Comparison of ENCODE assay signal across 8 cellular contexts in genomic region chr20:3890999-3891929, GRCh38. TPM values are rescaled to one million over a fixed set of nuclear protein-coding genes. Genes with fewer than 3 reads are reported as not detected.
DNase-seq lines count a peak whose midpoint lies in the region; ATAC-seq lines count a peak whose summit lies in the region.

No MANE protein-coding gene starts in this region.

- in situ Hi-C loops in G401 (cut with HindIII; ENCODE audit: low sequenced_read_pairs): no loop called here

- CTCF ChIA-PET in activated CD8-positive, alpha-beta memory T cell treated with anti-CD3 and anti-CD28 coated beads, Interleukin-2, amount 10 ng/mL, durations not matched to agents 7 days and 5 days (lab: Charles Lee): interaction anchor here (1.5 to 1.6 kb wide), 2 partner anchors 15 to 194 kb away, joined by 5 to 6 read pairs; no protein-coding TSS in a partner anchor

- H3K4me1 Mint-ChIP-seq in activated CD8-positive, alpha-beta memory T cell treated with anti-CD3 and anti-CD28 coated beads, Interleukin-2, amount 10 ng/mL, durations not matched to agents 7 days and 5 days: peaks cover 58% of the 10 kb centered on the region
- peaks cover 22% of the 10 kb centered on the region for H3K4me1 Mint-ChIP-seq in activated T-helper 17 cell treated with anti-CD3 and anti-CD28 coated beads, Interleukin-2, amount 50 U/mL, for 72 hours

- no peak for DNase-seq in activated CD8-positive, alpha-beta memory T cell treated with anti-CD3 and anti-CD28 coated beads, Interleukin-2, amount 10 ng/mL, durations not matched to agents 7 days and 5 days
- no peak for DNase-seq in activated CD8-positive, alpha-beta memory T cell treated with anti-CD3 and anti-CD28 coated beads, Interleukin-2, amount 50 U/mL, for 48 hours
- DNase-seq in superior temporal gyrus (ENCODE audit: extremely low spot score) (peak; percentile 14), GOT3 (lab: John Stamatoyannopoulos, UW) (no peak), Kasumi-1 (lab: John Stamatoyannopoulos, UW) (no peak), G401 (ENCODE audit: low spot score) (no peak)

- peak overlapping the region; percentile 92 for H3K4me3 Mint-ChIP-seq in activated CD8-positive, alpha-beta memory T cell treated with anti-CD3 and anti-CD28 coated beads, Interleukin-2, amount 10 ng/mL, durations not matched to agents 7 days and 5 days
- peak overlapping the region; percentile 96 for H3K4me3 Mint-ChIP-seq in activated T-helper 17 cell treated with anti-CD3 and anti-CD28 coated beads, Interleukin-2, amount 50 U/mL, for 72 hours

- no peak for ATAC-seq in activated CD8-positive, alpha-beta memory T cell treated with anti-CD3 and anti-CD28 coated beads, Interleukin-2, amount 10 ng/mL, durations not matched to agents 7 days and 5 days
- no peak for ATAC-seq in activated T-helper 17 cell treated with anti-CD3 and anti-CD28 coated beads, Interleukin-2, amount 50 U/mL, for 72 hours (replicated peaks)

- peaks cover 55% of the 10 kb centered on the region for H3K36me3 Mint-ChIP-seq in activated CD8-positive, alpha-beta memory T cell treated with anti-CD3 and anti-CD28 coated beads, Interleukin-2, amount 10 ng/mL, durations not matched to agents 7 days and 5 days
- peaks cover 70% of the 10 kb centered on the region for H3K36me3 Mint-ChIP-seq in activated T-helper 17 cell treated with anti-CD3 and anti-CD28 coated beads, Interleukin-2, amount 50 U/mL, for 72 hours (ENCODE audit: low read depth)

- H3K4me3 ChIP-seq in iPS-18c (ENCODE audit: insufficient read depth, low read depth, low read length): peak overlapping the region; percentile 92

- H3K27ac Mint-ChIP-seq in activated CD8-positive, alpha-beta memory T cell treated with anti-CD3 and anti-CD28 coated beads, Interleukin-2, amount 10 ng/mL, durations not matched to agents 7 days and 5 days: peak overlapping the region; percentile 93
- H3K27ac Mint-ChIP-seq in activated T-helper 17 cell treated with anti-CD3 and anti-CD28 coated beads, Interleukin-2, amount 50 U/mL, for 72 hours: peak overlapping the region; percentile 96

- H3K27me3 Mint-ChIP-seq in activated CD8-positive, alpha-beta memory T cell treated with anti-CD3 and anti-CD28 coated beads, Interleukin-2, amount 10 ng/mL, durations not matched to agents 7 days and 5 days: no peaks in the 10 kb centered on the region
- no peaks in the 10 kb centered on the region for H3K27me3 Mint-ChIP-seq in activated T-helper 17 cell treated with anti-CD3 and anti-CD28 coated beads, Interleukin-2, amount 50 U/mL, for 72 hours

- H3K9me3 Mint-ChIP-seq in activated CD8-positive, alpha-beta memory T cell treated with anti-CD3 and anti-CD28 coated beads, Interleukin-2, amount 10 ng/mL, durations not matched to agents 7 days and 5 days (ENCODE audit: low read depth): no peaks in the 10 kb centered on the region
- no peaks in the 10 kb centered on the region for H3K9me3 Mint-ChIP-seq in activated T-helper 17 cell treated with anti-CD3 and anti-CD28 coated beads, Interleukin-2, amount 50 U/mL, for 72 hours

- H3K9me3 ChIP-seq in iPS-18c (ENCODE audit: control insufficient read depth, insufficient read depth, low read length): peaks cover 5% of the 10 kb centered on the region

RNA-seq across cellular contexts. Expression of gene PANK2, which starts 2.1 kb away (rescaled TPM):
- total RNA-seq in activated CD8-positive, alpha-beta memory T cell treated with anti-CD3 and anti-CD28 coated beads, Interleukin-2, amount 10 ng/mL, durations not matched to agents 7 days and 5 days: 10 to 100 TPM; 77.3 to 82.3 TPM
- 10 to 100 TPM; 61.1 to 64.3 TPM for total RNA-seq in activated T-helper 17 cell treated with anti-CD3 and anti-CD28 coated beads, Interleukin-2, amount 50 U/mL, for 72 hours
- 58.6 and 65.2 TPM in 2 replicates for total RNA-seq in G401 (2014; rRNA removed; shearing (Covaris generic))

RNA-seq across cellular contexts. Expression of gene MAVS, which starts 44.6 kb away (rescaled TPM):
- 10 to 100 TPM; 29.7 to 37.4 TPM for total RNA-seq in activated CD8-positive, alpha-beta memory T cell treated with anti-CD3 and anti-CD28 coated beads, Interleukin-2, amount 10 ng/mL, durations not matched to agents 7 days and 5 days
- 10 to 100 TPM; 27.9 to 34.4 TPM for total RNA-seq in activated T-helper 17 cell treated with anti-CD3 and anti-CD28 coated beads, Interleukin-2, amount 50 U/mL, for 72 hours
- 14.1 and 16.3 TPM in 2 replicates for total RNA-seq in G401 (2014; rRNA removed; shearing (Covaris generic))
